Comparison of ENCODE assay signal across 1 cellular context in genomic region chr1:225426395-225427248, GRCh38.
A peak's percentile ranks its signal among the peaks of the same experiment; 100 is the strongest.
TF ChIP-seq lines count a peak whose summit lies in the region.

No MANE protein-coding gene starts in this region.

TF ChIP-seq in GM12878, 131 proteins besides CTCF, POLR2A, EP300 and RAD21 (continued from another document):
- TF ChIP-seq ZNF687 (IDR thresholded peaks at IDR 0.05) = peak; percentile 54; the same call in 1 of the 2 replicates
- no peak for TF ChIP-seq CHD4 (IDR thresholded peaks at IDR 0.05)
- TF ChIP-seq SMAD5 (IDR thresholded peaks at IDR 0.05; ENCODE audit: low read depth) = no peak
- peak; percentile 70 for TF ChIP-seq MEF2B (IDR thresholded peaks at IDR 0.05; ENCODE audit: partially characterized antibody, poor library complexity, severe bottlenecking)
- TF ChIP-seq ZBTB40 (IDR thresholded peaks at IDR 0.05; ENCODE audit: borderline replicate concordance) = no peak
- no peak for TF ChIP-seq STAT3 (IDR thresholded peaks at IDR 0.05; ENCODE audit: low read depth, low read length)
- peak; percentile 16; the same call in 1 of the 2 replicates for TF ChIP-seq WRNIP1 (IDR thresholded peaks at IDR 0.05; ENCODE audit: borderline replicate concordance, low read depth, low read length)
